10 cellular contexts compared by ENCODE assay signal in genomic region chr2:163733301-163733938, GRCh38. TPM values are rescaled to one million over a fixed set of nuclear protein-coding genes. Genes with fewer than 3 reads are reported as not detected.
DNase-seq lines count a peak whose midpoint lies in the region; ATAC-seq, FAIRE-seq and TF ChIP-seq lines count a peak whose summit lies in the region.
"Had no signal": no experiment of that assay in that cellular context is flagged by ENCODE, and none has a peak within 500 bp of the region (broad histone marks: within the 10 kb centered on the region; RNA-seq: fewer than 3 reads in every experiment).

No MANE protein-coding gene starts in this region.

- DNase-seq in Calu3 (peak; percentile 16), SK-N-DZ (ENCODE audit: low spot score) (peak; percentile 56), globus pallidus (ENCODE audit: low spot score) (peak; percentile 79), pancreas (no peak), SKM-1 (lab: John Stamatoyannopoulos, UW; ENCODE audit: unreplicated experiment) (no peak), SW 1271 (lab: John Stamatoyannopoulos, UW) (no peak), AG08395 (ENCODE audit: low spot score) (no peak), NCI-H2196 (lab: John Stamatoyannopoulos, UW; ENCODE audit: unreplicated experiment) (no peak)

- TF ChIP-seq CTCF in Calu3 (IDR thresholded peaks at IDR 0.05; ENCODE audit: unreplicated experiment) (no peak), pancreas (IDR thresholded peaks at IDR 0.05) (no peak)

- CTCF ChIA-PET in Calu3 (lab: Charles Lee), result interaction anchor here (0.6 to 1.4 kb wide), 6 partner anchors 42 to 1585 kb away, joined by 3 to 6 read pairs (median 4); no protein-coding TSS in a partner anchor

- H3K9me3 ChIP-seq in pancreas, result no peaks in the 10 kb centered on the region

- H3K27me3 ChIP-seq in pancreas, result no peaks in the 10 kb centered on the region

- FAIRE-seq in pancreas (lab: Jason Lieb, UNC), result no peak
- FAIRE-seq: D721Med had no signal

- WGBS in pancreas, 2 donors, result 19% methylated on average over 15 of the region's 15 CpGs

- peak overlapping the region; percentile 94 for H3K27ac Mint-ChIP-seq in Calu3 (ENCODE audit: unreplicated experiment)

- H3K4me3 Mint-ChIP-seq in Calu3 (ENCODE audit: low read depth, unreplicated experiment), result peak overlapping the region; percentile 87

- intact Hi-C loops in Calu3 (cut with micrococcal nuclease; ENCODE audit: unreplicated experiment) (loop anchor here (5.0 to 10.0 kb wide), 5 partner anchors 59 to 539 kb away; no protein-coding TSS in a partner anchor), pancreas (cut with DNase I) (no loop called here)

- peaks cover 42% of the 10 kb centered on the region for H3K36me3 Mint-ChIP-seq in Calu3 (ENCODE audit: insufficient read depth, unreplicated experiment)

- peaks cover 7 to 17% (median 16%) of the 10 kb centered on the region in 3 donors for H3K4me1 ChIP-seq in pancreas

- H3K4me3 ChIP-seq in pancreas, result peak overlapping the region in 2 of 4 donors; percentile 78 to 80

- peak in 2 of 4 donors; percentile 20 to 27 for ATAC-seq in pancreas
- ATAC-seq: activated CD4-positive, CD25-positive, alpha-beta regulatory T cell treated with anti-CD3 and anti-CD28 coated beads, Interleukin-2, amount 50 U/mL, for 24 hours had no signal

- no peaks in the 10 kb centered on the region for H3K36me3 ChIP-seq in pancreas

- TSS peak; percentile 15 for BruUV-seq in Calu3 (replicated peaks; lab: Mats Ljungman, UMichigan)

- H3K27me3 Mint-ChIP-seq in Calu3 (ENCODE audit: unreplicated experiment), result no peaks in the 10 kb centered on the region

- H3K4me1 Mint-ChIP-seq in Calu3 (ENCODE audit: low read depth, unreplicated experiment), result peaks cover 16% of the 10 kb centered on the region

- peak overlapping the region in 3 of 4 donors; percentile 2 to 57 (median 46) for H3K27ac ChIP-seq in pancreas

- H3K9me3 Mint-ChIP-seq in Calu3 (ENCODE audit: low read depth, unreplicated experiment), result no peaks in the 10 kb centered on the region

RNA-seq across cellular contexts. Expression of gene FIGN, which starts 2.4 kb away (rescaled TPM):
- total RNA-seq in Calu3 (2022) (8.4 and 9.1 TPM in 2 replicates), pancreas (1 to 10 TPM; 3.3 to 8.5 (median 4.6) TPM)
- 12.9 and 13.0 TPM in 2 replicates for polyA plus RNA-seq in SK-N-DZ (2014; cell fraction: cytosol; rRNA removed)
- 13.8 and 22.1 TPM in 2 replicates for polyA plus RNA-seq in SK-N-DZ (2014; cell fraction: nucleus; rRNA removed)
- 1 to 10 TPM; 1.5 to 2.1 TPM for polyA plus RNA-seq in pancreas

Comparison
In these comparisons a context has a peak if more than half of its experiments do, and no peak if none do; other contexts are left out.
1. DNase-seq: peak in Calu3 (single experiment), SK-N-DZ (single experiment) and globus pallidus (single experiment); none in pancreas (0 of 6), SKM-1 (single experiment), SW 1271 (0 of 2), AG08395 (single experiment) and NCI-H2196 (single experiment).